ENCODE assay signal across 10 cellular contexts in the genomic region with DNA sequence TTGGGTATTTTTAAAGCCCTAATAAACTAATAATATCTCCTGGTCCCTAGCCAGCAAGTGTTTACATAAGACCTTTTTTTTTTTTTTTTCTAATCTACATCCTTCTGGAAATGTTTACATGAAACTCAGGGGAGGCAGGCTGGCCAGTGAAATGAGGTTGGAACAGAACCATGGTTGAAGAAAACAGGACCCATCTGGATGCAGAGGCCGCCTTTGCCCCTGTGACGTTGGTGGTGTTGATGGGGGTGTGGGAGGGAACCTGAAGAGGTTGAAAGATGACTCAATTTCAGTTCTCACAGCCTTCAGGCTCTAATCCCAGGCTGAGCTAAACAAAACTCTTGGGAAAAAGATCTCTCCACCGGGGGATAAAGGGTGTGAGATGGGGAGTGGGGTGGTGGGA.
DNase-seq lines count a peak whose midpoint lies in the region; FAIRE-seq and TF ChIP-seq lines count a peak whose summit lies in the region.
"Had no signal": no experiment of that assay in that cellular context is flagged by ENCODE, and none has a peak within 500 bp of the region (broad histone marks: within the 10 kb centered on the region; RNA-seq: fewer than 3 reads in every experiment).

No MANE protein-coding gene starts in this region.

- TF ChIP-seq POLR2A in Peyer's patch (IDR thresholded peaks at IDR 0.05) (no peak), GM12891 (IDR thresholded peaks at IDR 0.05; ENCODE audit: low read depth, low read length) (no peak)

- H3K36me3 ChIP-seq in Peyer's patch = peaks cover 0 to 4% (median 0%) of the 10 kb centered on the region in 3 donors

- no peaks in the 10 kb centered on the region for H3K9me3 ChIP-seq in Peyer's patch

- TF ChIP-seq CTCF in Peyer's patch (IDR thresholded peaks at IDR 0.05) = no peak

- FAIRE-seq in GM12891 (lab: Jason Lieb, UNC) = no peak

- H3K4me3 ChIP-seq in Peyer's patch = no peak overlapping the region

- H3K27ac ChIP-seq in Peyer's patch = peak overlapping the region in 3 of 4 donors; percentile 25 to 53 (median 32)

- peak; percentile 90 for DNase-seq in DMS53 (lab: John Stamatoyannopoulos, UW)
- DNase-seq in Peyer's patch = peak in 1 of 3 donors; percentile 53
- peak; percentile 31 for DNase-seq in fibroblast of peridontal ligament (ENCODE audit: extremely low read depth)
- peak; percentile 58 for DNase-seq in non-pigmented ciliary epithelial cell (ENCODE audit: low read depth)
- no peak for DNase-seq in activated CD4-positive, alpha-beta T cell treated with anti-CD3 and anti-CD28 coated beads, Interleukin-2, amount 50 U/mL, for 48 hours
- no peak for DNase-seq in GM12891 (ENCODE audit: insufficient read length, low spot score)
- no peak for DNase-seq in COR-L47 (lab: John Stamatoyannopoulos, UW)
- no peak for DNase-seq in DMS114 treated with DMSO at 0.1 percent for 48 hours (lab: John Stamatoyannopoulos, UW; ENCODE audit: unreplicated experiment)
- DNase-seq: activated CD4-positive, alpha-beta T cell treated with anti-CD3 and anti-CD28 coated beads for 48 hours; NCI-H1694 treated with DMSO at 0.1 percent for 48 hours had no signal

- H3K27me3 ChIP-seq in Peyer's patch = no peaks in the 10 kb centered on the region

- H3K4me1 ChIP-seq in Peyer's patch = peaks cover 0 to 11% (median 0%) of the 10 kb centered on the region in 4 donors

TF ChIP-seq in GM12891, 5 proteins besides CTCF, POLR2A, EP300 and RAD21:
- no peak for TF ChIP-seq POLR2AphosphoS5 (IDR thresholded peaks at IDR 0.05; ENCODE audit: low read depth, low read length)
- no peak for TF ChIP-seq SPI1 (IDR thresholded peaks at IDR 0.05; ENCODE audit: low read depth, low read length)
- TF ChIP-seq POU2F2 (IDR thresholded peaks at IDR 0.05; ENCODE audit: low read depth, low read length) = no peak
- TF ChIP-seq PAX5 (IDR thresholded peaks at IDR 0.05; ENCODE audit: insufficient read depth, low read length, severe bottlenecking) = no peak
- no peak for TF ChIP-seq TAF1 (IDR thresholded peaks at IDR 0.05; ENCODE audit: low read depth, low read length)

Comparison
In these comparisons a context has a peak if more than half of its experiments do, and no peak if none do; other contexts are left out.
1. DNase-seq: peak in DMS53 (single experiment), fibroblast of peridontal ligament (single experiment) and non-pigmented ciliary epithelial cell (single experiment); none in activated CD4-positive, alpha-beta T cell treated with anti-CD3 and anti-CD28 coated beads, Interleukin-2, amount 50 U/mL, for 48 hours (0 of 2), GM12891 (single experiment), COR-L47 (single experiment) and DMS114 treated with DMSO at 0.1 percent for 48 hours (single experiment).